In the genomic region with DNA sequence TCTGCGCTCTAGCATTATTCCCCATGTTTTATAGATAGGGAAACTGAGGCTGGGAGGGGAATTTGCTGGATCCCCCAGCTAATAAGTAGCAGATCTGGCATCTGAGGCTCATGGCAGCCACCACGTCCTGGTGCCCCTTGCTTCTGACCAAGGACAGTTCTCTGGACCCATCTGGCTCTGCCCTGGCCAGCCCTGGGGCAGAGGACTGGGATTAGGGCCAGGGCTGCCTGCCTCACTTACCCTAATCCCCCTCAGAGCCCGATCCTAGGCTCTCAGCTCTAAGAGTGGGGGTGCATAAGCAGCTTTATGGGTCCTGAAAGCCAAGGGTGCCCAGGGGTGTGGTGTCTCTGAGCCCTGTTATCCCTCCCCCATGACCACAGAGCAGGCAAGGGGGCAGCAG, we compare ENCODE assay signal across 21 cellular contexts. TPM values are rescaled to one million over a fixed set of nuclear protein-coding genes. Genes with fewer than 3 reads are reported as not detected.
"Had no signal": no experiment of that assay in that cellular context is flagged by ENCODE, and none has a peak within 500 bp of the region (broad histone marks: within the 10 kb centered on the region; RNA-seq: fewer than 3 reads in every experiment).

Gene CABP4 (plus strand): TSS at position 301 of the 400 bp plus-strand sequence. CDS start 70 bp downstream, at position 371.

- H3K27me3 Mint-ChIP-seq: activated naive CD8-positive, alpha-beta T cell treated with anti-CD3 and anti-CD28 coated beads, Interleukin-2, amount 50 U/mL, for 24 hours; naive thymus-derived CD4-positive, alpha-beta T cell; stimulated activated naive CD8-positive, alpha-beta T cell treated with anti-CD3 and anti-CD28 coated beads, Interleukin-15, amount 100 ng/mL, for 72 hours; T-cell had no signal

- H3K27ac ChIP-seq: body of pancreas, cardiac muscle cell, foreskin keratinocyte, ovary, prostate gland, suprapubic skin, tibial nerve, uterus, VCaP had no signal

- H3K36me3 Mint-ChIP-seq: naive thymus-derived CD4-positive, alpha-beta T cell; T-cell had no signal

- H3K4me3 Mint-ChIP-seq: activated naive CD8-positive, alpha-beta T cell treated with anti-CD3 and anti-CD28 coated beads, Interleukin-2, amount 50 U/mL, for 24 hours; stimulated activated naive CD8-positive, alpha-beta T cell treated with anti-CD3 and anti-CD28 coated beads, Interleukin-15, amount 100 ng/mL, for 72 hours; T-cell; T-helper 2 cell treated with Interferon-gamma antibody and Interleukin-4, amounts not matched to agents 5 μg/mL and 100 μg/mL, for 36 hours had no signal

- ATAC-seq: activated naive CD8-positive, alpha-beta T cell treated with anti-CD3 and anti-CD28 coated beads, Interleukin-2, amount 50 U/mL, for 24 hours; body of pancreas; foreskin keratinocyte; left lobe of liver; naive thymus-derived CD4-positive, alpha-beta T cell; stimulated activated naive CD8-positive, alpha-beta T cell treated with anti-CD3 and anti-CD28 coated beads, Interleukin-15, amount 100 ng/mL, for 72 hours; T-cell had no signal

- H3K27ac Mint-ChIP-seq: activated naive CD8-positive, alpha-beta T cell treated with anti-CD3 and anti-CD28 coated beads, Interleukin-2, amount 50 U/mL, for 24 hours; T-helper 2 cell treated with Interferon-gamma antibody and Interleukin-4, amounts not matched to agents 5 μg/mL and 100 μg/mL, for 36 hours had no signal

- DNase-seq: activated CD4-positive, CD25-positive, alpha-beta regulatory T cell treated with anti-CD3 and anti-CD28 coated beads, Interleukin-2, amount 50 U/mL, for 72 hours; activated naive CD4-positive, alpha-beta T cell treated with Interleukin-2 at 50 U/mL for 16 hours; activated naive CD8-positive, alpha-beta T cell treated with anti-CD3 and anti-CD28 coated beads, Interleukin-2, amount 50 U/mL, for 24 hours; activated T-cell treated with anti-CD3 and anti-CD28 coated beads, Interleukin-2, amount 50 U/mL, for 1 hour; body of pancreas; dermis blood vessel endothelial cell; effector CD8-positive, alpha-beta T cell; foreskin keratinocyte; naive thymus-derived CD4-positive, alpha-beta T cell; stimulated activated CD4-positive, alpha-beta T cell treated with anti-CD3 and anti-CD28 coated beads, Interleukin-4, amount 100 ng/mL, for 1 hour; stimulated activated naive CD8-positive, alpha-beta T cell treated with anti-CD3 and anti-CD28 coated beads, Interleukin-15, amount 100 ng/mL, for 72 hours; T-cell; uterus had no signal

- H3K9me3 Mint-ChIP-seq: activated naive CD8-positive, alpha-beta T cell treated with anti-CD3 and anti-CD28 coated beads, Interleukin-2, amount 50 U/mL, for 24 hours; stimulated activated naive CD8-positive, alpha-beta T cell treated with anti-CD3 and anti-CD28 coated beads, Interleukin-15, amount 100 ng/mL, for 72 hours; T-cell; T-helper 2 cell treated with Interferon-gamma antibody and Interleukin-4, amounts not matched to agents 5 μg/mL and 100 μg/mL, for 36 hours had no signal

- H3K9me3 ChIP-seq: body of pancreas, ovary, prostate gland, suprapubic skin, tibial nerve, uterus had no signal

- H3K27me3 ChIP-seq: body of pancreas, cardiac muscle cell, foreskin keratinocyte, ovary, suprapubic skin, tibial nerve, uterus had no signal

- H3K4me1 ChIP-seq: prostate gland, suprapubic skin, uterus had no signal

RNA-seq across cellular contexts. Expression of gene CABP4, which starts in this region (rescaled TPM):
- total RNA-seq: cardiac muscle cell, foreskin keratinocyte had no signal
